Comparison of ENCODE assay signal across 18 cellular contexts in the genomic region with DNA sequence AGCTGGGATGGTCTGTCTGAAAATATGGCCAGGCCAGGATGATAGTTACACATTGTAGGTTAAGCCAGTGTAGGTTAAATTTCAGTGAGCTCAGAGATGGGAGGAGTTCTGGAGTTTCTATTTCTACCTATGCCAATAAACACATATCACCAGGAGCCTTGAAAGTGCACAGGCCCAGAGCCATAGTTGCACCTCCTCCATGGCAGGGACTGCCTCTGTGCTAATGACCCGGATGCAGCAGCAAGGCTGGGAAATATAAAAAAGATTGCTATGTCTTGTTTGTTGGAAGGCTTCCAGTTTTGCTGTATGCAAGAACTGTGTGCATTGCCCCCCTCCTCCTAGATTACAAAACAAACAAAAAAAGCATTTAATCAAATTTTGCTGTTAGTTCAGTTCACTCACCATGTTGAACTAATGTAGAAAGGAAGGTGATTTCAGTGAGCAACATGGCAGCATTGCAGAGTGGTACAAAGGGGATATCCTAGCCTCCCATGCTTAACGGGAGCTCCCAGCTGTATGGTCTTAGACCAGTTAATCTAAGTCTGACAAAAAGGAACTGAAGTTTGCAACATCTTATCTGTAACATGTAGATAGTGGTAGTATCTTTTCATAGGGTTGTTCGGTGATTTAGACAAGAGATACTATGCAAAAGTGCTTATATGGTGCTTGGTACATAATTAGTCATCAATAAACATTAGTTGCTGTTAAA.
DNase-seq lines count a peak whose midpoint lies in the region; FAIRE-seq lines count a peak whose summit lies in the region.
"Had no signal": no experiment of that assay in that cellular context is flagged by ENCODE, and none has a peak within 500 bp of the region (broad histone marks: within the 10 kb centered on the region; RNA-seq: fewer than 3 reads in every experiment).

No MANE protein-coding gene starts in this region.

- no peak overlapping the region for H3K27ac Mint-ChIP-seq in activated naive CD8-positive, alpha-beta T cell treated with anti-CD3 and anti-CD28 coated beads for 36 hours
- H3K27ac Mint-ChIP-seq: T-helper 2 cell treated with Interferon-gamma antibody and Interleukin-4, amounts not matched to agents 5 μg/mL and 100 μg/mL, for 36 hours had no signal

- no peaks in the 10 kb centered on the region for H3K36me3 Mint-ChIP-seq in activated naive CD8-positive, alpha-beta T cell treated with anti-CD3 and anti-CD28 coated beads for 36 hours

- H3K9me3 Mint-ChIP-seq in activated naive CD8-positive, alpha-beta T cell treated with anti-CD3 and anti-CD28 coated beads for 36 hours: no peaks in the 10 kb centered on the region
- H3K9me3 Mint-ChIP-seq: T-helper 2 cell treated with Interferon-gamma antibody and Interleukin-4, amounts not matched to agents 5 μg/mL and 100 μg/mL, for 36 hours had no signal

- H3K4me1 Mint-ChIP-seq in activated naive CD8-positive, alpha-beta T cell treated with anti-CD3 and anti-CD28 coated beads for 36 hours: no peaks in the 10 kb centered on the region

- no peak overlapping the region for H3K4me3 Mint-ChIP-seq in activated naive CD8-positive, alpha-beta T cell treated with anti-CD3 and anti-CD28 coated beads for 36 hours
- H3K4me3 Mint-ChIP-seq: T-helper 2 cell treated with Interferon-gamma antibody and Interleukin-4, amounts not matched to agents 5 μg/mL and 100 μg/mL, for 36 hours had no signal

- peak; percentile 99 for FAIRE-seq in islet of Langerhans (lab: Jason Lieb, UNC)
- FAIRE-seq: G401.6 had no signal

- H3K27me3 Mint-ChIP-seq in activated naive CD8-positive, alpha-beta T cell treated with anti-CD3 and anti-CD28 coated beads for 36 hours: no peaks in the 10 kb centered on the region

- DNase-seq in DMS153 treated with DMSO at 0.1 percent for 48 hours (lab: John Stamatoyannopoulos, UW; ENCODE audit: unreplicated experiment) (peak; percentile 38), NCI-H1105 treated with DMSO at 0.1 percent for 48 hours (lab: John Stamatoyannopoulos, UW) (peak; percentile 61), NCI-H774 (lab: John Stamatoyannopoulos, UW) (peak; percentile 71), NCI-H1694 (lab: John Stamatoyannopoulos, UW) (no peak)
- no peak for DNase-seq in activated naive CD8-positive, alpha-beta T cell treated with anti-CD3 and anti-CD28 coated beads for 36 hours
- DNase-seq in stimulated activated CD4-positive, alpha-beta T cell treated with anti-CD3 and anti-CD28 coated beads, Interleukin-4, amount 100 ng/mL, for 1 hour: no peak
- DNase-seq: ACHN, AML-193, Caco-2, DND-41, GM23248, KBM-7, NCI-H2029, NCI-H69, SW 1271 had no signal

Comparison
In these comparisons a context has a peak if more than half of its experiments do, and no peak if none do; other contexts are left out.
1. DNase-seq: peak in DMS153 treated with DMSO at 0.1 percent for 48 hours (single experiment), NCI-H1105 treated with DMSO at 0.1 percent for 48 hours (single experiment) and NCI-H774 (single experiment); none in NCI-H1694 (single experiment), activated naive CD8-positive, alpha-beta T cell treated with anti-CD3 and anti-CD28 coated beads for 36 hours (single experiment) and stimulated activated CD4-positive, alpha-beta T cell treated with anti-CD3 and anti-CD28 coated beads, Interleukin-4, amount 100 ng/mL, for 1 hour (single experiment).